In genomic region chr2:156343096-156343939, GRCh38 we compare ENCODE assay signal across 8 cellular contexts. TPM values are rescaled to one million over a fixed set of nuclear protein-coding genes. Genes with fewer than 3 reads are reported as not detected.
A peak's percentile ranks its signal among the peaks of the same experiment; 100 is the strongest.
DNase-seq lines count a peak whose midpoint lies in the region; ATAC-seq, FAIRE-seq and TF ChIP-seq lines count a peak whose summit lies in the region.

No MANE protein-coding gene starts in this region.

- H3K27ac Mint-ChIP-seq in activated naive CD8-positive, alpha-beta T cell = peak overlapping the region; percentile 97

- intact Hi-C loops in kidney (cut with DNase I) = no loop called here

- no peak for ATAC-seq in HG02884 (IDR thresholded peaks at IDR 0.05; ENCODE audit: unreplicated experiment)

- H3K27ac ChIP-seq in kidney (ENCODE audit: low read depth in 2 of 2, low read length in 2 of 2) (peak overlapping the region; percentile 79 to 83), suprapubic skin (peak overlapping the region; percentile 100)

- H3K9me3 ChIP-seq in kidney (ENCODE audit: control insufficient read depth in 1 of 2, low read length in 2 of 2) (no peaks in the 10 kb centered on the region), suprapubic skin (no peaks in the 10 kb centered on the region)

- peak overlapping the region; percentile 57 to 87 for H3K4me3 ChIP-seq in kidney (ENCODE audit: low read length in 2 of 2)
- H3K4me3 ChIP-seq in suprapubic skin = peak overlapping the region; percentile 95

- 29% methylated on average over 6 of the region's 6 CpGs for WGBS in suprapubic skin

- H3K9me3 Mint-ChIP-seq in activated naive CD8-positive, alpha-beta T cell (ENCODE audit: low read depth) = no peaks in the 10 kb centered on the region

- H3K27me3 Mint-ChIP-seq in activated naive CD8-positive, alpha-beta T cell = no peaks in the 10 kb centered on the region

- H3K4me3 Mint-ChIP-seq in activated naive CD8-positive, alpha-beta T cell = peak overlapping the region; percentile 89

- TF ChIP-seq CTCF in kidney (IDR thresholded peaks at IDR 0.05; ENCODE audit: borderline replicate concordance, extremely low read depth, insufficient read depth) = no peak
- no peak for TF ChIP-seq CTCF in suprapubic skin (IDR thresholded peaks at IDR 0.05)
- no peak for TF ChIP-seq CTCF in GM20000 (IDR thresholded peaks at IDR 0.05; ENCODE audit: extremely low read depth, missing control alignments)

- no peak for TF ChIP-seq POLR2A in suprapubic skin (IDR thresholded peaks at IDR 0.05)

- no peaks in the 10 kb centered on the region for H3K27me3 ChIP-seq in suprapubic skin

- H3K4me1 ChIP-seq in kidney (ENCODE audit: control insufficient read depth in 1 of 2, insufficient read depth in 1 of 2, low read depth in 1 of 2, low read length in 2 of 2) (peaks cover 0 to 1% of the 10 kb centered on the region in 2 donors), suprapubic skin (peaks cover 15% of the 10 kb centered on the region)

- no peaks in the 10 kb centered on the region for H3K36me3 ChIP-seq in kidney (ENCODE audit: control insufficient read depth in 1 of 2, insufficient read depth in 2 of 2, low read length in 2 of 2)
- H3K36me3 ChIP-seq in suprapubic skin = no peaks in the 10 kb centered on the region

- DNase-seq in NCI-H1694 treated with DMSO at 0.1 percent for 48 hours (lab: John Stamatoyannopoulos, UW) (peak; percentile 41), NCI-H1694 (lab: John Stamatoyannopoulos, UW) (no peak), kidney (no peak), suprapubic skin (ENCODE audit: low spot score in 2 of 2) (no peak), H4 (ENCODE audit: low spot score) (no peak), GM20000 (ENCODE audit: low spot score) (no peak)

- H3K4me1 Mint-ChIP-seq in activated naive CD8-positive, alpha-beta T cell (ENCODE audit: low read depth) = peaks cover 54% of the 10 kb centered on the region

- H3K9ac ChIP-seq in kidney (ENCODE audit: low read length in 2 of 2) = peak overlapping the region; percentile 52 to 83

- FAIRE-seq in kidney (lab: Jason Lieb, UNC) = no peak

- peaks cover 2% of the 10 kb centered on the region for H3K36me3 Mint-ChIP-seq in activated naive CD8-positive, alpha-beta T cell

- no peak for TF ChIP-seq EP300 in suprapubic skin (IDR thresholded peaks at IDR 0.05)

RNA-seq across cellular contexts. Expression of gene NR4A2, which starts 10.8 kb away (rescaled TPM):
- total RNA-seq in kidney = 2.4 TPM
- 3.1 TPM for polyA plus RNA-seq in kidney (ENCODE audit: insufficient read depth, low read depth, low replicate concordance)
- total RNA-seq in suprapubic skin = 10 to 100 TPM in 3 of 4 donors, 1 to 10 TPM in 1; 9.5 to 21.7 (median 19.8) TPM
- 0.70 TPM in 1 of 2 replicates, not detected in the other for total RNA-seq in H4 (2014; rRNA removed; shearing (Covaris generic))
